In the genomic region with DNA sequence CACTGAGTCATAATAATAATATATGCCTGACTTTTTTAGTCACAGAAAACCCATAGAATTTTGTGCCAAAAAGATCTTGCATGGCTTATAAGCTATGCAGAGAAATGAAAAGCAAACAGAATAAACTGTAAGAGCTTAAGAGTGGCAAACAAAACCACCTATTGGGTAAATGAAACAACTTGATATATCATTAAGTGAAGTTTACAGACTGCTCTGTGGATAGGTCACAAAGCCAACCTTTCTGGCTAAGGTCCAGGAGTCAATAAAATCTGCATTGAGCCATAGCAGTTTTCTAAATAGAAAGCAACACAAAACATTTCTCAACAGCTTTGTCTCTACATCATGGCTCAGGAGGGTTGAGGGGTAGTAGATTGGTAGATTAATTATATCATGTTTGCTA, we compare ENCODE assay signal across 16 cellular contexts.
DNase-seq lines count a peak whose midpoint lies in the region; ATAC-seq and TF ChIP-seq lines count a peak whose summit lies in the region.
"Had no signal": no experiment of that assay in that cellular context is flagged by ENCODE, and none has a peak within 500 bp of the region (broad histone marks: within the 10 kb centered on the region; RNA-seq: fewer than 3 reads in every experiment).

No MANE protein-coding gene starts in this region.

- no peak overlapping the region for H3K27ac ChIP-seq in spleen
- H3K27ac ChIP-seq: cardiac muscle cell, KMS-11, vagina had no signal

- TF ChIP-seq CTCF in spleen (IDR thresholded peaks at IDR 0.05 in 8 of 11, conservative IDR thresholded peaks at IDR 0.05 in 3 of 11), result no peak
- TF ChIP-seq CTCF in lower leg skin (IDR thresholded peaks at IDR 0.05), result no peak

- peak; percentile 76 for ATAC-seq in left colon
- no peak for ATAC-seq in GM21619 (IDR thresholded peaks at IDR 0.05; ENCODE audit: unreplicated experiment)
- ATAC-seq: activated CD4-positive, CD25-positive, alpha-beta regulatory T cell treated with anti-CD3 and anti-CD28 coated beads, Interleukin-2, amount 50 U/mL, for 24 hours; activated T-helper 17 cell treated with anti-CD3 and anti-CD28 coated beads, Interleukin-2, amount 50 U/mL, for 72 hours; natural killer cell treated with Interleukin-12 subunit alpha and Interleukin-12 subunit beta and Interleukin-15 and Interleukin-18, amount 100 ng/mL, for 72 hours had no signal

- H3K9me3 ChIP-seq in spleen, result peaks cover 0 to 20% (median 6%) of the 10 kb centered on the region in 8 donors
- H3K9me3 ChIP-seq: vagina had no signal

- H3K27me3 ChIP-seq in spleen (replicated peaks in 1 of 7), result no peaks in the 10 kb centered on the region
- H3K27me3 ChIP-seq: cardiac muscle cell, vagina had no signal

- no peak overlapping the region for H3K4me3 ChIP-seq in spleen
- no peak overlapping the region for H3K4me3 ChIP-seq in lower leg skin (ENCODE audit: low read depth, poor library complexity, severe bottlenecking)
- H3K4me3 ChIP-seq: cardiac muscle cell, vagina had no signal

- H3K36me3 ChIP-seq in spleen, result no peaks in the 10 kb centered on the region
- H3K36me3 ChIP-seq: cardiac muscle cell, vagina had no signal

- intact Hi-C loops in left colon (cut with DNase I, micrococcal nuclease) (no loop called here), spleen (cut with DNase I; ENCODE audit: low total_unique reads) (no loop called here), lower leg skin (cut with DNase I; ENCODE audit: low total_unique reads) (no loop called here)

- no peaks in the 10 kb centered on the region for H3K4me1 ChIP-seq in spleen
- H3K4me1 ChIP-seq: vagina had no signal

- DNase-seq in HT-29 (ENCODE audit: low spot score) (peak; percentile 3), NCI-H146 treated with DMSO at 0.1 percent for 48 hours (lab: John Stamatoyannopoulos, UW; ENCODE audit: unreplicated experiment) (peak; percentile 28), NCI-H510A treated with DMSO at 0.1 percent for 48 hours (lab: John Stamatoyannopoulos, UW) (peak; percentile 92), left colon (no peak), spleen (no peak), lower leg skin (ENCODE audit: low spot score in 2 of 2) (no peak)
- DNase-seq: NCI-H1436 treated with DMSO at 0.1 percent for 48 hours; posterior cingulate gyrus; stimulated activated CD4-positive, alpha-beta T cell treated with anti-CD3 and anti-CD28 coated beads, Interleukin-4, amount 100 ng/mL, for 24 hours had no signal

- TF ChIP-seq POLR2A in spleen (IDR thresholded peaks at IDR 0.05) (no peak), lower leg skin (IDR thresholded peaks at IDR 0.05) (no peak)

Comparison
In these comparisons a context has a peak if more than half of its experiments do, and no peak if none do; other contexts are left out.
1. DNase-seq: peak in HT-29 (single experiment), NCI-H146 treated with DMSO at 0.1 percent for 48 hours (single experiment) and NCI-H510A treated with DMSO at 0.1 percent for 48 hours (single experiment); none in left colon (0 of 2), spleen (single experiment) and lower leg skin (0 of 2).